ENCODE assay signal across 21 cellular contexts in the genomic region with DNA sequence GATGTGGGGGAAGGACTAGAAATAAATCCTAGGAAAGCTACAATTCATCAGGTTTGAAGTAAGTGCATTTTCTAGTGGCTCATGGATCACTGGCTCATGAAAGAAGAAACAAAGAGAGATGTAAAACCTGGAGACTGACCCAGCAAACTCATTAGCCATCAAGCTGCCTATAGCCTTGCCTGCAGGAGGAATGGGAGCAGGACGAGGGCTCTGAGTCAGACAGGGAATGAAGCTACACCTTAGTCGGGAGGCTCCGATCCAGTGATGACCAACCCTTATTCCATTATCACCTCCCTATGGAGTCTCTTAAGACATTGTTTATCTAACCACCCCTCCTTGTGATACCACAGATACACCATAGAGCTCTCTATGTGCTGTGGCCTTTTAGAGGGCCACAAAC.
DNase-seq lines count a peak whose midpoint lies in the region; ATAC-seq and TF ChIP-seq lines count a peak whose summit lies in the region.
"Had no signal": no experiment of that assay in that cellular context is flagged by ENCODE, and none has a peak within 500 bp of the region (broad histone marks: within the 10 kb centered on the region; RNA-seq: fewer than 3 reads in every experiment).

No MANE protein-coding gene starts in this region.

- POLR2A ChIA-PET in WTC11 (lab: Charles Lee) = no interaction called here
- POLR2A ChIA-PET in T-cell (lab: Charles Lee) = no interaction called here

- H3K36me3 Mint-ChIP-seq in GM23338 (ENCODE audit: low read depth) (no peaks in the 10 kb centered on the region), WTC11 (no peaks in the 10 kb centered on the region), T-cell (no peaks in the 10 kb centered on the region)

- H3K4me3 ChIP-seq in GM23338 = no peak overlapping the region
- H3K4me3 ChIP-seq: SJSA1 had no signal

- H3K9me3 Mint-ChIP-seq in GM23338 = peaks cover 2% of the 10 kb centered on the region; the same call in 2 of the 3 replicates
- no peaks in the 10 kb centered on the region for H3K9me3 Mint-ChIP-seq in WTC11
- H3K9me3 Mint-ChIP-seq in T-cell = no peaks in the 10 kb centered on the region

- H2AFZ ChIP-seq in GM23338 = no peak overlapping the region

- ATAC-seq in GM23338 (peak; percentile 44; the same call in 2 of the 3 replicates), WTC11 (peak; percentile 67), T-cell (replicated peaks in 1 of 4) (no peak)
- ATAC-seq: Right ventricle myocardium inferior had no signal

- H3K27ac Mint-ChIP-seq in GM23338 = no peak overlapping the region
- H3K27ac Mint-ChIP-seq in WTC11 = no peak overlapping the region
- H3K27ac Mint-ChIP-seq in T-cell = no peak overlapping the region

- H3K79me2 ChIP-seq in GM23338 (replicated peaks; ENCODE audit: insufficient read depth) = no peaks in the 10 kb centered on the region

- no peaks in the 10 kb centered on the region for H4K20me1 ChIP-seq in GM23338 (replicated peaks; ENCODE audit: insufficient read depth)

- H3K4me3 Mint-ChIP-seq in GM23338 = no peak overlapping the region
- H3K4me3 Mint-ChIP-seq in WTC11 = no peak overlapping the region
- no peak overlapping the region for H3K4me3 Mint-ChIP-seq in T-cell

- CTCF ChIA-PET in WTC11 (lab: Charles Lee) = no interaction called here
- CTCF ChIA-PET in T-cell (lab: Charles Lee) = no interaction called here

- TF ChIP-seq CTCF in GM23338 (conservative IDR thresholded peaks at IDR 0.05; ENCODE audit: low read depth in 2 of 2) (no peak), WTC11 (IDR thresholded peaks at IDR 0.05) (no peak)

- H3F3A ChIP-seq in GM23338 (replicated peaks; ENCODE audit: low read depth) = peaks cover 2% of the 10 kb centered on the region; the same call in 1 of the 2 replicates

- H3K27me3 Mint-ChIP-seq in GM23338 (ENCODE audit: insufficient read depth, low read depth, poor library complexity) = no peaks in the 10 kb centered on the region
- no peaks in the 10 kb centered on the region; the same call in 1 of the 2 replicates for H3K27me3 Mint-ChIP-seq in WTC11 (ENCODE audit: low read depth)
- H3K27me3 Mint-ChIP-seq in T-cell = peaks cover 6 to 12% of the 10 kb centered on the region in 2 donors

- H3K4me1 ChIP-seq in GM23338 (ENCODE audit: insufficient read depth) = no peaks in the 10 kb centered on the region
- H3K4me1 ChIP-seq: SJSA1 had no signal

- H3K4me1 Mint-ChIP-seq in GM23338 = no peaks in the 10 kb centered on the region; the same call in 1 of the 3 replicates
- H3K4me1 Mint-ChIP-seq in WTC11 = peaks cover 5% of the 10 kb centered on the region
- no peaks in the 10 kb centered on the region for H3K4me1 Mint-ChIP-seq in T-cell

- H3K36me3 ChIP-seq in GM23338 (ENCODE audit: insufficient read depth) = no peaks in the 10 kb centered on the region
- H3K36me3 ChIP-seq: SJSA1 had no signal

- H3K9me2 ChIP-seq in GM23338 (ENCODE audit: insufficient read depth) = peaks cover 9% of the 10 kb centered on the region

- no peaks in the 10 kb centered on the region for H3K27me3 ChIP-seq in GM23338 (ENCODE audit: insufficient read depth)

- DNase-seq in GM23338 (ENCODE audit: low spot score) = no peak
- no peak for DNase-seq in WTC11 (ENCODE audit: low spot score)
- DNase-seq in iPS-NIHi11 (ENCODE audit: low spot score) = peak; percentile 10
- DNase-seq in renal cortical epithelial cell (ENCODE audit: low read depth) = peak; percentile 2
- DNase-seq in NCI-H1105 (lab: John Stamatoyannopoulos, UW) = no peak
- no peak for DNase-seq in activated gamma-delta T cell (lab: John Stamatoyannopoulos, UW)
- DNase-seq in T-cell = no peak
- DNase-seq: DMS53, EL, GF-D8, H7, KG1, NCI-H1092 treated with DMSO at 0.1 percent for 48 hours, NCI-H2029 treated with DMSO at 0.1 percent for 48 hours, NCI-H2171, NCI-H345, NCI-H524, NCI-H774 had no signal

- H3K27ac ChIP-seq in GM23338 (ENCODE audit: low read depth) = no peak overlapping the region
- H3K27ac ChIP-seq: C4-2B, SJSA1 had no signal

- no peak overlapping the region for H3K4me2 ChIP-seq in GM23338

TF ChIP-seq in GM23338, 12 proteins besides CTCF, POLR2A, EP300 and RAD21 (continues in another document):
- TF ChIP-seq, protein P1, sequence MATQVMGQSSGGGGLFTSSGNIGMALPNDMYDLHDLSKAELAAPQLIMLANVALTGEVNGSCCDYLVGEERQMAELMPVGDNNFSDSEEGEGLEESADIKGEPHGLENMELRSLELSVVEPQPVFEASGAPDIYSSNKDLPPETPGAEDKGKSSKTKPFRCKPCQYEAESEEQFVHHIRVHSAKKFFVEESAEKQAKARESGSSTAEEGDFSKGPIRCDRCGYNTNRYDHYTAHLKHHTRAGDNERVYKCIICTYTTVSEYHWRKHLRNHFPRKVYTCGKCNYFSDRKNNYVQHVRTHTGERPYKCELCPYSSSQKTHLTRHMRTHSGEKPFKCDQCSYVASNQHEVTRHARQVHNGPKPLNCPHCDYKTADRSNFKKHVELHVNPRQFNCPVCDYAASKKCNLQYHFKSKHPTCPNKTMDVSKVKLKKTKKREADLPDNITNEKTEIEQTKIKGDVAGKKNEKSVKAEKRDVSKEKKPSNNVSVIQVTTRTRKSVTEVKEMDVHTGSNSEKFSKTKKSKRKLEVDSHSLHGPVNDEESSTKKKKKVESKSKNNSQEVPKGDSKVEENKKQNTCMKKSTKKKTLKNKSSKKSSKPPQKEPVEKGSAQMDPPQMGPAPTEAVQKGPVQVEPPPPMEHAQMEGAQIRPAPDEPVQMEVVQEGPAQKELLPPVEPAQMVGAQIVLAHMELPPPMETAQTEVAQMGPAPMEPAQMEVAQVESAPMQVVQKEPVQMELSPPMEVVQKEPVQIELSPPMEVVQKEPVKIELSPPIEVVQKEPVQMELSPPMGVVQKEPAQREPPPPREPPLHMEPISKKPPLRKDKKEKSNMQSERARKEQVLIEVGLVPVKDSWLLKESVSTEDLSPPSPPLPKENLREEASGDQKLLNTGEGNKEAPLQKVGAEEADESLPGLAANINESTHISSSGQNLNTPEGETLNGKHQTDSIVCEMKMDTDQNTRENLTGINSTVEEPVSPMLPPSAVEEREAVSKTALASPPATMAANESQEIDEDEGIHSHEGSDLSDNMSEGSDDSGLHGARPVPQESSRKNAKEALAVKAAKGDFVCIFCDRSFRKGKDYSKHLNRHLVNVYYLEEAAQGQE (IDR thresholded peaks at IDR 0.05; ENCODE audit: unreplicated experiment) = no peak
- no peak for TF ChIP-seq POLR2AphosphoS5 (IDR thresholded peaks at IDR 0.05; ENCODE audit: low read depth)
- TF ChIP-seq, protein P2, sequence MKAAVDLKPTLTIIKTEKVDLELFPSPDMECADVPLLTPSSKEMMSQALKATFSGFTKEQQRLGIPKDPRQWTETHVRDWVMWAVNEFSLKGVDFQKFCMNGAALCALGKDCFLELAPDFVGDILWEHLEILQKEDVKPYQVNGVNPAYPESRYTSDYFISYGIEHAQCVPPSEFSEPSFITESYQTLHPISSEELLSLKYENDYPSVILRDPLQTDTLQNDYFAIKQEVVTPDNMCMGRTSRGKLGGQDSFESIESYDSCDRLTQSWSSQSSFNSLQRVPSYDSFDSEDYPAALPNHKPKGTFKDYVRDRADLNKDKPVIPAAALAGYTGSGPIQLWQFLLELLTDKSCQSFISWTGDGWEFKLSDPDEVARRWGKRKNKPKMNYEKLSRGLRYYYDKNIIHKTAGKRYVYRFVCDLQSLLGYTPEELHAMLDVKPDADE (IDR thresholded peaks at IDR 0.05) = no peak

TF ChIP-seq in WTC11, 78 proteins besides CTCF, POLR2A, EP300 and RAD21:
- TF ChIP-seq, protein P3, sequence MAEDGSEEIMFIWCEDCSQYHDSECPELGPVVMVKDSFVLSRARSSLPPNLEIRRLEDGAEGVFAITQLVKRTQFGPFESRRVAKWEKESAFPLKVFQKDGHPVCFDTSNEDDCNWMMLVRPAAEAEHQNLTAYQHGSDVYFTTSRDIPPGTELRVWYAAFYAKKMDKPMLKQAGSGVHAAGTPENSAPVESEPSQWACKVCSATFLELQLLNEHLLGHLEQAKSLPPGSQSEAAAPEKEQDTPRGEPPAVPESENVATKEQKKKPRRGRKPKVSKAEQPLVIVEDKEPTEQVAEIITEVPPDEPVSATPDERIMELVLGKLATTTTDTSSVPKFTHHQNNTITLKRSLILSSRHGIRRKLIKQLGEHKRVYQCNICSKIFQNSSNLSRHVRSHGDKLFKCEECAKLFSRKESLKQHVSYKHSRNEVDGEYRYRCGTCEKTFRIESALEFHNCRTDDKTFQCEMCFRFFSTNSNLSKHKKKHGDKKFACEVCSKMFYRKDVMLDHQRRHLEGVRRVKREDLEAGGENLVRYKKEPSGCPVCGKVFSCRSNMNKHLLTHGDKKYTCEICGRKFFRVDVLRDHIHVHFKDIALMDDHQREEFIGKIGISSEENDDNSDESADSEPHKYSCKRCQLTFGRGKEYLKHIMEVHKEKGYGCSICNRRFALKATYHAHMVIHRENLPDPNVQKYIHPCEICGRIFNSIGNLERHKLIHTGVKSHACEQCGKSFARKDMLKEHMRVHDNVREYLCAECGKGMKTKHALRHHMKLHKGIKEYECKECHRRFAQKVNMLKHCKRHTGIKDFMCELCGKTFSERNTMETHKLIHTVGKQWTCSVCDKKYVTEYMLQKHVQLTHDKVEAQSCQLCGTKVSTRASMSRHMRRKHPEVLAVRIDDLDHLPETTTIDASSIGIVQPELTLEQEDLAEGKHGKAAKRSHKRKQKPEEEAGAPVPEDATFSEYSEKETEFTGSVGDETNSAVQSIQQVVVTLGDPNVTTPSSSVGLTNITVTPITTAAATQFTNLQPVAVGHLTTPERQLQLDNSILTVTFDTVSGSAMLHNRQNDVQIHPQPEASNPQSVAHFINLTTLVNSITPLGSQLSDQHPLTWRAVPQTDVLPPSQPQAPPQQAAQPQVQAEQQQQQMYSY (CRISPR knock-in tag; IDR thresholded peaks at IDR 0.05) = peak; percentile 90
- TF ChIP-seq, protein P4, sequence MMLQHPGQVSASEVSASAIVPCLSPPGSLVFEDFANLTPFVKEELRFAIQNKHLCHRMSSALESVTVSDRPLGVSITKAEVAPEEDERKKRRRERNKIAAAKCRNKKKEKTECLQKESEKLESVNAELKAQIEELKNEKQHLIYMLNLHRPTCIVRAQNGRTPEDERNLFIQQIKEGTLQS (CRISPR knock-in tag; conservative IDR thresholded peaks at IDR 0.05) = no peak

Comparison
In these comparisons a context has a peak if more than half of its experiments do, and no peak if none do; other contexts are left out.
1. ATAC-seq: peak in GM23338 (single experiment) and WTC11 (single experiment); none in T-cell (0 of 4).
2. DNase-seq: peak in iPS-NIHi11 (single experiment) and renal cortical epithelial cell (single experiment); none in GM23338 (single experiment), WTC11 (single experiment), NCI-H1105 (single experiment), activated gamma-delta T cell (single experiment) and T-cell (0 of 34).